1 cellular context compared by ENCODE assay signal in the genomic region with DNA sequence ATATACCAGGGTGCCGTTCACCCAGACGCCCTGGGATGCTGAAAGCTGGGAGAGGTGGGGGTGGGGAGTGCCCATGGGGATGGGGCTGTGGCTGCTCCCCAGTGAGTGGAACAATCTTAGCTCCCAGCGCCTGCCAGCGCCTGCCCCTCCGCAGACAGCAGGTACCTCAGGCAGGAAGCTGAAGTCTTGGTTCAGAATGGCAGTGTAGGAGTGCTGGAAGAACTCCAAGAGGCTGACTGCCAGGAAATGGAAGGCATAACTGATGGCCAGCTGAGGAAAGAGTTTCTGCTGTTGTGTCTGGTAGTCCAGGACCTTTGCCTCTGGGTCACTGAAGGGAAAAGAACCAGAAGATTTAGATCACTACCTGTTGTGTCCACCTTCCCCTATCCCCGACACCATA.
A peak's percentile ranks its signal among the peaks of the same experiment; 100 is the strongest.
TF ChIP-seq lines count a peak whose summit lies in the region.

No MANE protein-coding gene starts in this region.

TF ChIP-seq in HEK293, 187 proteins besides CTCF, POLR2A, EP300 and RAD21 (continued from another document):
- TF ChIP-seq ZBTB10 (tag by site-specific recombination; IDR thresholded peaks at IDR 0.05), result no peak
- TF ChIP-seq ZBTB21 (tag by site-specific recombination; IDR thresholded peaks at IDR 0.05), result no peak
- no peak for TF ChIP-seq PRDM4 (tag by site-specific recombination; IDR thresholded peaks at IDR 0.05)
- TF ChIP-seq, protein P1, sequence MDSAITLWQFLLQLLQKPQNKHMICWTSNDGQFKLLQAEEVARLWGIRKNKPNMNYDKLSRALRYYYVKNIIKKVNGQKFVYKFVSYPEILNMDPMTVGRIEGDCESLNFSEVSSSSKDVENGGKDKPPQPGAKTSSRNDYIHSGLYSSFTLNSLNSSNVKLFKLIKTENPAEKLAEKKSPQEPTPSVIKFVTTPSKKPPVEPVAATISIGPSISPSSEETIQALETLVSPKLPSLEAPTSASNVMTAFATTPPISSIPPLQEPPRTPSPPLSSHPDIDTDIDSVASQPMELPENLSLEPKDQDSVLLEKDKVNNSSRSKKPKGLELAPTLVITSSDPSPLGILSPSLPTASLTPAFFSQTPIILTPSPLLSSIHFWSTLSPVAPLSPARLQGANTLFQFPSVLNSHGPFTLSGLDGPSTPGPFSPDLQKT (IDR thresholded peaks at IDR 0.05; ENCODE audit: borderline replicate concordance, low read depth, low read length), result no peak
- TF ChIP-seq PRDM10 (tag by site-specific recombination; IDR thresholded peaks at IDR 0.05), result peak; percentile 61
- TF ChIP-seq, protein P2, sequence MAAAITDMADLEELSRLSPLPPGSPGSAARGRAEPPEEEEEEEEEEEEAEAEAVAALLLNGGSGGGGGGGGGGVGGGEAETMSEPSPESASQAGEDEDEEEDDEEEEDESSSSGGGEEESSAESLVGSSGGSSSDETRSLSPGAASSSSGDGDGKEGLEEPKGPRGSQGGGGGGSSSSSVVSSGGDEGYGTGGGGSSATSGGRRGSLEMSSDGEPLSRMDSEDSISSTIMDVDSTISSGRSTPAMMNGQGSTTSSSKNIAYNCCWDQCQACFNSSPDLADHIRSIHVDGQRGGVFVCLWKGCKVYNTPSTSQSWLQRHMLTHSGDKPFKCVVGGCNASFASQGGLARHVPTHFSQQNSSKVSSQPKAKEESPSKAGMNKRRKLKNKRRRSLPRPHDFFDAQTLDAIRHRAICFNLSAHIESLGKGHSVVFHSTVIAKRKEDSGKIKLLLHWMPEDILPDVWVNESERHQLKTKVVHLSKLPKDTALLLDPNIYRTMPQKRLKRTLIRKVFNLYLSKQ (tag by site-specific recombination; IDR thresholded peaks at IDR 0.05; ENCODE audit: borderline replicate concordance), result no peak
- no peak for TF ChIP-seq ZNF843 (tag by site-specific recombination; IDR thresholded peaks at IDR 0.05)
- TF ChIP-seq ZNF155 (tag by site-specific recombination; IDR thresholded peaks at IDR 0.05), result no peak
- TF ChIP-seq ZIC2 (tag by site-specific recombination; IDR thresholded peaks at IDR 0.05), result peak; percentile 73
